15 cellular contexts compared by ENCODE assay signal in genomic region chr2:111626037-111626861, GRCh38.
DNase-seq lines count a peak whose midpoint lies in the region; ATAC-seq and TF ChIP-seq lines count a peak whose summit lies in the region.
"Had no signal": no experiment of that assay in that cellular context is flagged by ENCODE, and none has a peak within 500 bp of the region (broad histone marks: within the 10 kb centered on the region; RNA-seq: fewer than 3 reads in every experiment).

No MANE protein-coding gene starts in this region.

- no peak overlapping the region for H3K4me2 ChIP-seq in GM23338

- H3K9me2 ChIP-seq in GM23338 (ENCODE audit: insufficient read depth), result peaks cover 1% of the 10 kb centered on the region; the same call in 1 of the 2 replicates

- TF ChIP-seq POLR2A in spleen (IDR thresholded peaks at IDR 0.05), result no peak

- H3K4me3 ChIP-seq in RWPE2 (ENCODE audit: severe bottlenecking) (no peak overlapping the region), choroid plexus epithelial cell (ENCODE audit: low read depth, low read length) (no peak overlapping the region), spleen (no peak overlapping the region), GM23338 (no peak overlapping the region)

- DNase-seq in activated CD4-positive, alpha-beta T cell treated with anti-CD3 and anti-CD28 coated beads for 36 hours, result no peak
- no peak for DNase-seq in activated CD4-positive, alpha-beta T cell treated with anti-CD3 and anti-CD28 coated beads for 4 hours
- DNase-seq in RWPE2 (ENCODE audit: low spot score) (no peak), choroid plexus epithelial cell (ENCODE audit: low read depth) (peak; percentile 39), spleen (no peak), RPMI8226 (no peak), GM23338 (ENCODE audit: low spot score) (no peak)
- DNase-seq: ACHN; activated CD8-positive, alpha-beta memory T cell treated with anti-CD3 and anti-CD28 coated beads for 24 hours; amniotic stem cell; Caco-2; NCI-H187 had no signal

- peaks cover 28% of the 10 kb centered on the region for H3K9me3 Mint-ChIP-seq in activated CD4-positive, alpha-beta T cell treated with anti-CD3 and anti-CD28 coated beads for 36 hours (ENCODE audit: low read depth)
- peaks cover 36% of the 10 kb centered on the region for H3K9me3 Mint-ChIP-seq in GM23338

- POLR2A ChIA-PET in activated CD4-positive, alpha-beta T cell treated with anti-CD3 and anti-CD28 coated beads for 36 hours (lab: Charles Lee), result no interaction called here

- H3K27me3 ChIP-seq in RWPE2 (ENCODE audit: insufficient read depth, poor library complexity, severe bottlenecking) (no peaks in the 10 kb centered on the region), spleen (replicated peaks in 1 of 7) (no peaks in the 10 kb centered on the region), GM23338 (ENCODE audit: insufficient read depth) (no peaks in the 10 kb centered on the region)

- no peak overlapping the region for H2AFZ ChIP-seq in GM23338

- CTCF ChIA-PET in activated CD4-positive, alpha-beta T cell treated with anti-CD3 and anti-CD28 coated beads for 36 hours (lab: Charles Lee), result no interaction called here

- intact Hi-C loops in activated CD4-positive, alpha-beta T cell treated with anti-CD3 and anti-CD28 coated beads for 36 hours (cut with DNase I, micrococcal nuclease), result loop anchor here in 1 of 2 experiments (5.0 kb wide), 1 partner anchor 36 kb away; no protein-coding TSS in a partner anchor
- intact Hi-C loops in spleen (cut with DNase I; ENCODE audit: low total_unique reads), result no loop called here

- H3K27ac ChIP-seq in RWPE2 (ENCODE audit: poor library complexity, severe bottlenecking) (peak overlapping the region; percentile 78), spleen (peak overlapping the region in 6 of 8 donors; percentile 52 to 82 (median 77)), GM23338 (ENCODE audit: low read depth) (no peak overlapping the region)

- H3K4me1 ChIP-seq in RWPE2 (ENCODE audit: insufficient read depth, poor library complexity, severe bottlenecking) (peaks cover 38% of the 10 kb centered on the region), spleen (peaks cover 0 to 37% (median 13%) of the 10 kb centered on the region in 6 donors), GM23338 (ENCODE audit: insufficient read depth) (no peaks in the 10 kb centered on the region)
- H3K4me1 ChIP-seq: Caco-2 had no signal

- H4K20me1 ChIP-seq in GM23338 (replicated peaks; ENCODE audit: insufficient read depth), result no peaks in the 10 kb centered on the region

- H3K9me3 ChIP-seq in RWPE2 (ENCODE audit: severe bottlenecking) (peaks cover 7% of the 10 kb centered on the region), spleen (peaks cover 0 to 48% (median 35%) of the 10 kb centered on the region in 8 donors)

- H3K27ac Mint-ChIP-seq in activated CD4-positive, alpha-beta T cell treated with anti-CD3 and anti-CD28 coated beads for 36 hours, result peak overlapping the region; percentile 21
- no peak overlapping the region for H3K27ac Mint-ChIP-seq in GM23338

- no peaks in the 10 kb centered on the region for H3F3A ChIP-seq in GM23338 (replicated peaks; ENCODE audit: low read depth)

- H3K27me3 Mint-ChIP-seq in activated CD4-positive, alpha-beta T cell treated with anti-CD3 and anti-CD28 coated beads for 36 hours, result peaks cover 4% of the 10 kb centered on the region
- H3K27me3 Mint-ChIP-seq in GM23338 (ENCODE audit: insufficient read depth, low read depth, poor library complexity), result no peaks in the 10 kb centered on the region

- H3K79me2 ChIP-seq in GM23338 (replicated peaks; ENCODE audit: insufficient read depth), result no peaks in the 10 kb centered on the region

- TF ChIP-seq CTCF in RWPE2 (IDR thresholded peaks at IDR 0.05; ENCODE audit: poor library complexity, severe bottlenecking) (no peak), choroid plexus epithelial cell (conservative IDR thresholded peaks at IDR 0.05; ENCODE audit: low read depth, low read length) (no peak), spleen (IDR thresholded peaks at IDR 0.05 in 8 of 11, conservative IDR thresholded peaks at IDR 0.05 in 3 of 11) (no peak), GM23338 (conservative IDR thresholded peaks at IDR 0.05; ENCODE audit: low read depth in 2 of 2) (no peak)

- H3K4me1 Mint-ChIP-seq in activated CD4-positive, alpha-beta T cell treated with anti-CD3 and anti-CD28 coated beads for 36 hours, result peaks cover 23% of the 10 kb centered on the region
- H3K4me1 Mint-ChIP-seq in GM23338, result no peaks in the 10 kb centered on the region

- peaks cover 13% of the 10 kb centered on the region for H3K36me3 Mint-ChIP-seq in activated CD4-positive, alpha-beta T cell treated with anti-CD3 and anti-CD28 coated beads for 36 hours (ENCODE audit: low read depth)
- H3K36me3 Mint-ChIP-seq in GM23338 (ENCODE audit: low read depth), result peaks cover 21% of the 10 kb centered on the region; the same call in 2 of the 3 replicates

- H3K4me3 Mint-ChIP-seq in activated CD4-positive, alpha-beta T cell treated with anti-CD3 and anti-CD28 coated beads for 36 hours, result no peak overlapping the region
- H3K4me3 Mint-ChIP-seq in GM23338, result no peak overlapping the region

- H3K36me3 ChIP-seq in RWPE2 (ENCODE audit: low read depth) (no peaks in the 10 kb centered on the region), spleen (no peaks in the 10 kb centered on the region), GM23338 (ENCODE audit: insufficient read depth) (0 out of 2 replicates have a peak, but pooled peaks cover 5% of the 10 kb centered on the region)

- peak; percentile 89 for ATAC-seq in activated CD4-positive, alpha-beta T cell treated with anti-CD3 and anti-CD28 coated beads for 36 hours
- ATAC-seq in RWPE2 (ENCODE audit: low read depth) (no peak), GM19463 (IDR thresholded peaks at IDR 0.05; ENCODE audit: unreplicated experiment) (no peak), GM23338 (no peak)
- ATAC-seq: HepG2, left lobe of liver had no signal

- WGBS in spleen, 5 donors, result 85 to 94% (median 90%) methylated on average over 2 of the region's 2 CpGs

TF ChIP-seq in GM23338, 12 proteins besides CTCF, POLR2A, EP300 and RAD21 (continues in another document):
- TF ChIP-seq ZNF462 (CRISPR knock-in tag; IDR thresholded peaks at IDR 0.05), result no peak
- TF ChIP-seq ZNF114 (CRISPR knock-in tag; IDR thresholded peaks at IDR 0.05), result no peak
- no peak for TF ChIP-seq POLR2AphosphoS5 (IDR thresholded peaks at IDR 0.05; ENCODE audit: low read depth)
- no peak for TF ChIP-seq EZH2 (IDR thresholded peaks at IDR 0.05; ENCODE audit: low read depth, unreplicated experiment)
- TF ChIP-seq JUNB (IDR thresholded peaks at IDR 0.05; ENCODE audit: unreplicated experiment), result no peak
